Comparison of ENCODE assay signal across 14 cellular contexts in genomic region chr6:31968791-31969711, GRCh38. TPM values are rescaled to one million over a fixed set of nuclear protein-coding genes. Genes with fewer than 3 reads are reported as not detected.
DNase-seq lines count a peak whose midpoint lies in the region; ATAC-seq and TF ChIP-seq lines count a peak whose summit lies in the region.
"Had no signal": no experiment of that assay in that cellular context is flagged by ENCODE, and none has a peak within 500 bp of the region (broad histone marks: within the 10 kb centered on the region; RNA-seq: fewer than 3 reads in every experiment).

No MANE protein-coding gene starts in this region.

- H3K4me1 Mint-ChIP-seq in activated naive CD8-positive, alpha-beta T cell (ENCODE audit: low read depth), result peaks cover 35% of the 10 kb centered on the region
- peaks cover 40% of the 10 kb centered on the region for H3K4me1 Mint-ChIP-seq in activated naive CD8-positive, alpha-beta T cell treated with anti-CD3 and anti-CD28 coated beads, Interleukin-2, amount 50 U/mL, for 24 hours
- H3K4me1 Mint-ChIP-seq in activated CD8-positive, alpha-beta T cell treated with anti-CD3 and anti-CD28 coated beads, Interleukin-2, amount 10 ng/mL, durations not matched to agents 7 days and 5 days (ENCODE audit: low read depth), result peaks cover 35% of the 10 kb centered on the region
- peaks cover 30 to 46% (median 45%) of the 10 kb centered on the region in 3 donors for H3K4me1 Mint-ChIP-seq in naive B cell
- peaks cover 31 to 63% of the 10 kb centered on the region in 2 donors for H3K4me1 Mint-ChIP-seq in stimulated activated naive B cell treated with anti-CD40 and anti-IgM and Interleukin-4, amounts not matched to agents 10 μg/mL and 1 μg/mL and 100 μg/mL, for 72 hours

- H3K27ac ChIP-seq in SJCRH30, result no peak overlapping the region
- H3K27ac ChIP-seq: PC-9, upper lobe of left lung had no signal

- no peaks in the 10 kb centered on the region for H3K9me3 ChIP-seq in SJCRH30 (replicated peaks)
- H3K9me3 ChIP-seq: upper lobe of left lung had no signal

- CTCF ChIA-PET in activated CD8-positive, alpha-beta T cell treated with anti-CD3 and anti-CD28 coated beads, Interleukin-2, amount 10 ng/mL, durations not matched to agents 7 days and 5 days (lab: Charles Lee), result no interaction called here

- TF ChIP-seq CTCF in GM20000 (IDR thresholded peaks at IDR 0.05; ENCODE audit: extremely low read depth, missing control alignments), result no peak

- no peaks in the 10 kb centered on the region for H3K27me3 ChIP-seq in SJCRH30
- H3K27me3 ChIP-seq: upper lobe of left lung had no signal

- no peak overlapping the region for H3K4me3 Mint-ChIP-seq in activated naive CD8-positive, alpha-beta T cell
- H3K4me3 Mint-ChIP-seq in activated naive CD8-positive, alpha-beta T cell treated with anti-CD3 and anti-CD28 coated beads, Interleukin-2, amount 50 U/mL, for 24 hours, result no peak overlapping the region
- no peak overlapping the region for H3K4me3 Mint-ChIP-seq in activated CD8-positive, alpha-beta T cell treated with anti-CD3 and anti-CD28 coated beads, Interleukin-2, amount 10 ng/mL, durations not matched to agents 7 days and 5 days
- peak overlapping the region in 5 of 8 donors; percentile 30 to 98 (median 75) for H3K4me3 Mint-ChIP-seq in naive B cell
- peak overlapping the region in 1 of 2 donors; percentile 98 for H3K4me3 Mint-ChIP-seq in stimulated activated naive B cell treated with anti-CD40 and anti-IgM and Interleukin-4, amounts not matched to agents 10 μg/mL and 1 μg/mL and 100 μg/mL, for 72 hours

- H3K4me1 ChIP-seq in SJCRH30, result no peaks in the 10 kb centered on the region; the same call in 1 of the 2 replicates

- peaks cover 22% of the 10 kb centered on the region for H3K36me3 ChIP-seq in SJCRH30

- no peaks in the 10 kb centered on the region for H3K27me3 Mint-ChIP-seq in activated naive CD8-positive, alpha-beta T cell
- H3K27me3 Mint-ChIP-seq in activated naive CD8-positive, alpha-beta T cell treated with anti-CD3 and anti-CD28 coated beads, Interleukin-2, amount 50 U/mL, for 24 hours, result peaks cover 4% of the 10 kb centered on the region
- no peaks in the 10 kb centered on the region for H3K27me3 Mint-ChIP-seq in activated CD8-positive, alpha-beta T cell treated with anti-CD3 and anti-CD28 coated beads, Interleukin-2, amount 10 ng/mL, durations not matched to agents 7 days and 5 days (ENCODE audit: low read depth)
- H3K27me3 Mint-ChIP-seq in naive B cell, result no peaks in the 10 kb centered on the region
- H3K27me3 Mint-ChIP-seq in stimulated activated naive B cell treated with anti-CD40 and anti-IgM and Interleukin-4, amounts not matched to agents 10 μg/mL and 1 μg/mL and 100 μg/mL, for 72 hours, result no peaks in the 10 kb centered on the region

- DNase-seq in activated naive CD8-positive, alpha-beta T cell treated with anti-CD3 and anti-CD28 coated beads, Interleukin-2, amount 50 U/mL, for 24 hours, result no peak
- DNase-seq in activated CD8-positive, alpha-beta T cell treated with anti-CD3 and anti-CD28 coated beads, Interleukin-2, amount 10 ng/mL, durations not matched to agents 7 days and 5 days, result no peak
- DNase-seq in naive B cell, result no peak
- no peak for DNase-seq in stimulated activated naive B cell treated with anti-CD40 and anti-IgM and Interleukin-4, amounts not matched to agents 10 μg/mL and 1 μg/mL and 100 μg/mL, for 72 hours
- DNase-seq in cerebellar nuclear complex (lab: John Stamatoyannopoulos, UW), result no peak
- DNase-seq in GM20000 (ENCODE audit: low spot score), result no peak
- no peak for DNase-seq in SJCRH30
- DNase-seq: effector CD8-positive, alpha-beta T cell; NCI-H187 treated with DMSO at 0.1 percent for 48 hours; NCI-H524 treated with DMSO at 0.1 percent for 48 hours; PC-9; stimulated activated CD4-positive, alpha-beta T cell treated with anti-CD3 and anti-CD28 coated beads, Interleukin-4, amount 100 ng/mL, for 4 hours had no signal

- POLR2A ChIA-PET in activated CD8-positive, alpha-beta T cell treated with anti-CD3 and anti-CD28 coated beads, Interleukin-2, amount 10 ng/mL, durations not matched to agents 7 days and 5 days (lab: Charles Lee), result interaction anchor here (6.0 kb wide), 1 partner anchor 10 kb away, joined by 68 read pairs; the partner anchor contains the start of genes NELFE and SKIC2

- H3K4me3 ChIP-seq in SJCRH30, result no peak overlapping the region
- H3K4me3 ChIP-seq: PC-9, upper lobe of left lung had no signal

- H3K27ac Mint-ChIP-seq in activated naive CD8-positive, alpha-beta T cell, result peak overlapping the region; percentile 46
- no peak overlapping the region for H3K27ac Mint-ChIP-seq in activated naive CD8-positive, alpha-beta T cell treated with anti-CD3 and anti-CD28 coated beads, Interleukin-2, amount 50 U/mL, for 24 hours
- peak overlapping the region; percentile 100 for H3K27ac Mint-ChIP-seq in activated CD8-positive, alpha-beta T cell treated with anti-CD3 and anti-CD28 coated beads, Interleukin-2, amount 10 ng/mL, durations not matched to agents 7 days and 5 days
- H3K27ac Mint-ChIP-seq in naive B cell, result peak overlapping the region in 3 of 6 donors; percentile 87 to 100 (median 100)
- H3K27ac Mint-ChIP-seq in stimulated activated naive B cell treated with anti-CD40 and anti-IgM and Interleukin-4, amounts not matched to agents 10 μg/mL and 1 μg/mL and 100 μg/mL, for 72 hours, result peak overlapping the region; percentile 99

- peaks cover 7% of the 10 kb centered on the region for H3K36me3 Mint-ChIP-seq in activated naive CD8-positive, alpha-beta T cell
- peaks cover 30% of the 10 kb centered on the region for H3K36me3 Mint-ChIP-seq in activated naive CD8-positive, alpha-beta T cell treated with anti-CD3 and anti-CD28 coated beads, Interleukin-2, amount 50 U/mL, for 24 hours (ENCODE audit: low read depth)
- peaks cover 45% of the 10 kb centered on the region for H3K36me3 Mint-ChIP-seq in activated CD8-positive, alpha-beta T cell treated with anti-CD3 and anti-CD28 coated beads, Interleukin-2, amount 10 ng/mL, durations not matched to agents 7 days and 5 days (ENCODE audit: low read depth)
- peaks cover 8 to 29% of the 10 kb centered on the region in 2 donors for H3K36me3 Mint-ChIP-seq in naive B cell
- H3K36me3 Mint-ChIP-seq in stimulated activated naive B cell treated with anti-CD40 and anti-IgM and Interleukin-4, amounts not matched to agents 10 μg/mL and 1 μg/mL and 100 μg/mL, for 72 hours, result peaks cover 43 to 51% of the 10 kb centered on the region in 2 donors

- ATAC-seq in activated naive CD8-positive, alpha-beta T cell treated with anti-CD3 and anti-CD28 coated beads, Interleukin-2, amount 50 U/mL, for 24 hours, result no peak
- ATAC-seq in activated CD8-positive, alpha-beta T cell treated with anti-CD3 and anti-CD28 coated beads, Interleukin-2, amount 10 ng/mL, durations not matched to agents 7 days and 5 days, result no peak
- no peak for ATAC-seq in naive B cell (ENCODE audit: low read depth in 2 of 2)
- no peak for ATAC-seq in stimulated activated naive B cell treated with anti-CD40 and anti-IgM and Interleukin-4, amounts not matched to agents 10 μg/mL and 1 μg/mL and 100 μg/mL, for 72 hours (replicated peaks)

- no peaks in the 10 kb centered on the region for H3K9me3 Mint-ChIP-seq in activated naive CD8-positive, alpha-beta T cell (ENCODE audit: low read depth)
- H3K9me3 Mint-ChIP-seq in activated naive CD8-positive, alpha-beta T cell treated with anti-CD3 and anti-CD28 coated beads, Interleukin-2, amount 50 U/mL, for 24 hours, result no peaks in the 10 kb centered on the region
- no peaks in the 10 kb centered on the region for H3K9me3 Mint-ChIP-seq in activated CD8-positive, alpha-beta T cell treated with anti-CD3 and anti-CD28 coated beads, Interleukin-2, amount 10 ng/mL, durations not matched to agents 7 days and 5 days (ENCODE audit: insufficient read depth)
- H3K9me3 Mint-ChIP-seq in naive B cell, result no peaks in the 10 kb centered on the region
- H3K9me3 Mint-ChIP-seq in stimulated activated naive B cell treated with anti-CD40 and anti-IgM and Interleukin-4, amounts not matched to agents 10 μg/mL and 1 μg/mL and 100 μg/mL, for 72 hours, result no peaks in the 10 kb centered on the region

RNA-seq across cellular contexts. Expression of gene DXO, which starts 2.9 kb away (rescaled TPM):
- total RNA-seq in activated CD8-positive, alpha-beta T cell treated with anti-CD3 and anti-CD28 coated beads, Interleukin-2, amount 10 ng/mL, durations not matched to agents 7 days and 5 days, result 10 to 100 TPM; 14.8 to 17.7 TPM
- 10 to 100 TPM; 15.5 to 24.0 (median 20.5) TPM for polyA plus RNA-seq in naive B cell (ENCODE audit: low read depth in 6 of 6)
- total RNA-seq in SJCRH30 (2014; rRNA removed; shearing (Covaris generic)), result 13.8 and 17.8 TPM in 2 replicates

RNA-seq across cellular contexts. Expression of gene SKIC2, which starts 10.1 kb away (rescaled TPM):
- 10 to 100 TPM; 73.2 to 73.4 TPM for total RNA-seq in activated CD8-positive, alpha-beta T cell treated with anti-CD3 and anti-CD28 coated beads, Interleukin-2, amount 10 ng/mL, durations not matched to agents 7 days and 5 days
- polyA plus RNA-seq in naive B cell (ENCODE audit: low read depth in 6 of 6), result 10 to 100 TPM; 10.7 to 21.0 (median 18.1) TPM
- 27.3 and 37.4 TPM in 2 replicates for total RNA-seq in SJCRH30 (2014; rRNA removed; shearing (Covaris generic))

RNA-seq across cellular contexts. Expression of gene NELFE, which starts 10.3 kb away (rescaled TPM):
- total RNA-seq in activated CD8-positive, alpha-beta T cell treated with anti-CD3 and anti-CD28 coated beads, Interleukin-2, amount 10 ng/mL, durations not matched to agents 7 days and 5 days, result 10 to 100 TPM; 67.1 to 70.8 TPM
- 100 to 1,000 TPM in 1 of 6 donors, 10 to 100 TPM in 5; 59.1 to 104 (median 65.3) TPM for polyA plus RNA-seq in naive B cell (ENCODE audit: low read depth in 6 of 6)
- 66.3 and 70.1 TPM in 2 replicates for total RNA-seq in SJCRH30 (2014; rRNA removed; shearing (Covaris generic))

RNA-seq across cellular contexts. Expression of gene C4A, which starts 12.8 kb away (rescaled TPM):
- 1 to 10 TPM; 3.6 to 5.1 TPM for total RNA-seq in activated CD8-positive, alpha-beta T cell treated with anti-CD3 and anti-CD28 coated beads, Interleukin-2, amount 10 ng/mL, durations not matched to agents 7 days and 5 days
- polyA plus RNA-seq in naive B cell (ENCODE audit: low read depth in 6 of 6), result under 1 TPM in 3 of 6 donors, not detected in 3; 0.27 to 0.54 (median 0.29) TPM
- total RNA-seq in SJCRH30 (2014; rRNA removed; shearing (Covaris generic)), result 0.81 and 2.5 TPM in 2 replicates

RNA-seq across cellular contexts. Expression of gene CFB, which starts 23.2 kb away (rescaled TPM):
- total RNA-seq in activated CD8-positive, alpha-beta T cell treated with anti-CD3 and anti-CD28 coated beads, Interleukin-2, amount 10 ng/mL, durations not matched to agents 7 days and 5 days, result under 1 TPM in 1 of 2 experiments, not detected in 1; 0.58 TPM
- polyA plus RNA-seq in naive B cell (ENCODE audit: low read depth in 6 of 6), result 1 to 10 TPM in 3 of 6 donors, under 1 TPM in 1, not detected in 2; 0.68 to 1.6 (median 1.1) TPM
- total RNA-seq in SJCRH30 (2014; rRNA removed; shearing (Covaris generic)), result not detected in 2 replicates

Comparison
In these comparisons a context has a peak if more than half of its experiments do, and no peak if none do; other contexts are left out.
1. H3K4me3 Mint-ChIP-seq: peak in naive B cell (5 of 8); none in activated naive CD8-positive, alpha-beta T cell (single experiment), activated naive CD8-positive, alpha-beta T cell treated with anti-CD3 and anti-CD28 coated beads, Interleukin-2, amount 50 U/mL, for 24 hours (single experiment) and activated CD8-positive, alpha-beta T cell treated with anti-CD3 and anti-CD28 coated beads, Interleukin-2, amount 10 ng/mL, durations not matched to agents 7 days and 5 days (single experiment).